Comparison of ENCODE assay signal across 7 cellular contexts in genomic region chr15:88623632-88624031, GRCh38. TPM values are rescaled to one million over a fixed set of nuclear protein-coding genes. Genes with fewer than 3 reads are reported as not detected.
DNase-seq lines count a peak whose midpoint lies in the region; ATAC-seq and TF ChIP-seq lines count a peak whose summit lies in the region.

No MANE protein-coding gene starts in this region.

- H3K14ac ChIP-seq in H9 (ENCODE audit: insufficient read depth, low read length), result no peak overlapping the region

- no peak overlapping the region for H3K4ac ChIP-seq in H9 (ENCODE audit: low read depth, low read length)

- H3K4me1 Mint-ChIP-seq in H9, result peaks cover 47 to 60% of the 10 kb centered on the region in 2 experiments
- peaks cover 35 to 56% of the 10 kb centered on the region in 2 donors for H3K4me1 Mint-ChIP-seq in stimulated activated naive B cell treated with anti-CD40 and anti-IgM and Interleukin-4, amounts not matched to agents 10 μg/mL and 1 μg/mL and 100 μg/mL, for 72 hours

- peaks cover 13% of the 10 kb centered on the region; the same call in 1 of the 2 replicates for H3K4me1 ChIP-seq in H9 (ENCODE audit: insufficient read depth, low read length)
- peaks cover 63% of the 10 kb centered on the region for H3K4me1 ChIP-seq in upper lobe of right lung

- no peak overlapping the region for H3K23ac ChIP-seq in H9 (ENCODE audit: insufficient read length, low read depth, low read length)

- H2BK5ac ChIP-seq in H9 (ENCODE audit: insufficient read length, low read length), result no peak overlapping the region

- no peaks in the 10 kb centered on the region for H3K9me3 Mint-ChIP-seq in H9
- H3K9me3 Mint-ChIP-seq in stimulated activated naive B cell treated with anti-CD40 and anti-IgM and Interleukin-4, amounts not matched to agents 10 μg/mL and 1 μg/mL and 100 μg/mL, for 72 hours, result no peaks in the 10 kb centered on the region

- no peak overlapping the region for H3K56ac ChIP-seq in H9 (ENCODE audit: insufficient read length, low read depth, low read length)

- peaks cover 8% of the 10 kb centered on the region for H4K20me1 ChIP-seq in H9 (ENCODE audit: control insufficient read depth, insufficient read depth, insufficient read length)

- H3K79me2 ChIP-seq in H9 (ENCODE audit: insufficient read depth, low read length), result peaks cover 60% of the 10 kb centered on the region

- H3K27ac Mint-ChIP-seq in H9, result peak overlapping the region in 2 of 3 experiments; percentile 53 to 80; a peak in 3 of 7 replicates
- H3K27ac Mint-ChIP-seq in stimulated activated naive B cell treated with anti-CD40 and anti-IgM and Interleukin-4, amounts not matched to agents 10 μg/mL and 1 μg/mL and 100 μg/mL, for 72 hours, result peak overlapping the region; percentile 99

- no peak overlapping the region for H3K9ac ChIP-seq in H9 (ENCODE audit: extremely low read depth, insufficient read length, low read length)

- H2BK120ac ChIP-seq in H9 (ENCODE audit: low read depth, low read length, poor library complexity, severe bottlenecking), result no peak overlapping the region

- no peak overlapping the region for H3T11ph ChIP-seq in H9 (ENCODE audit: low read length)

- no CpG with 5 or more reads among the region's 3 CpGs for WGBS in H9 (ENCODE audit: extremely low coverage, insufficient read length, low lambda C conversion rate)

- TF ChIP-seq CTCF in H9 (conservative IDR thresholded peaks at IDR 0.05) (no peak), VCaP (conservative IDR thresholded peaks at IDR 0.05) (no peak), foreskin fibroblast (IDR thresholded peaks at IDR 0.05; ENCODE audit: low read depth, low read length) (no peak), upper lobe of right lung (IDR thresholded peaks at IDR 0.05) (no peak)

- H3K18ac ChIP-seq in H9 (ENCODE audit: insufficient read length, low read depth, low read length), result no peak overlapping the region

- no peak for DNase-seq in H9
- DNase-seq in foreskin fibroblast, result no peak
- DNase-seq in stimulated activated naive B cell treated with anti-CD40 and anti-IgM and Interleukin-4, amounts not matched to agents 10 μg/mL and 1 μg/mL and 100 μg/mL, for 72 hours, result no peak
- no peak for DNase-seq in upper lobe of right lung
- DNase-seq in HUDEP-2 (lab: John Stamatoyannopoulos, UW; ENCODE audit: unreplicated experiment in 76 of 76), result no peak

- H3K4me3 ChIP-seq in foreskin fibroblast (ENCODE audit: low read depth in 1 of 2, low read length in 2 of 2) (peak overlapping the region; percentile 82 to 91), upper lobe of right lung (no peak overlapping the region)

- intact Hi-C loops in upper lobe of right lung (cut with DNase I), result no loop called here

- peaks cover 8% of the 10 kb centered on the region for H3K79me1 ChIP-seq in H9 (ENCODE audit: insufficient read depth, low read depth, low read length, poor library complexity, severe bottlenecking)

- no peak overlapping the region for H4K8ac ChIP-seq in H9 (replicated peaks; ENCODE audit: insufficient read length, low read depth, low read length)

- ATAC-seq in stimulated activated naive B cell treated with anti-CD40 and anti-IgM and Interleukin-4, amounts not matched to agents 10 μg/mL and 1 μg/mL and 100 μg/mL, for 72 hours (replicated peaks), result no peak
- no peak for ATAC-seq in upper lobe of right lung
- no peak for ATAC-seq in GM18498 (IDR thresholded peaks at IDR 0.05; ENCODE audit: unreplicated experiment)

- H3K9me3 ChIP-seq in H9 (ENCODE audit: control insufficient read depth, low read depth, low read length) (no peaks in the 10 kb centered on the region), upper lobe of right lung (no peaks in the 10 kb centered on the region)

- H3K23me2 ChIP-seq in H9 (ENCODE audit: insufficient read length, low read depth, low read length, poor library complexity, severe bottlenecking), result peaks cover 13% of the 10 kb centered on the region

- peaks cover 2% of the 10 kb centered on the region for H3K27me3 Mint-ChIP-seq in H9 (ENCODE audit: low read depth)
- peaks cover 5 to 7% of the 10 kb centered on the region in 2 donors for H3K27me3 Mint-ChIP-seq in stimulated activated naive B cell treated with anti-CD40 and anti-IgM and Interleukin-4, amounts not matched to agents 10 μg/mL and 1 μg/mL and 100 μg/mL, for 72 hours

- H4K91ac ChIP-seq in H9 (ENCODE audit: insufficient read length, low read depth, low read length), result no peak overlapping the region

- no peak overlapping the region for H3K27ac ChIP-seq in H9 (ENCODE audit: insufficient read length, low read depth, low read length)
- peak overlapping the region; percentile 88 for H3K27ac ChIP-seq in VCaP
- no peak overlapping the region for H3K27ac ChIP-seq in upper lobe of right lung

- H2AFZ ChIP-seq in H9 (ENCODE audit: low read length), result no peak overlapping the region

- peaks cover 31% of the 10 kb centered on the region for H3K36me3 ChIP-seq in upper lobe of right lung

- peak overlapping the region; percentile 99 for H3K4me2 ChIP-seq in H9 (ENCODE audit: insufficient read depth, insufficient read length, low read length)

- no peak overlapping the region for H2BK15ac ChIP-seq in H9 (ENCODE audit: low read depth, low read length)

- H3K27me3 ChIP-seq in H9 (ENCODE audit: insufficient read depth, low read length) (no peaks in the 10 kb centered on the region), upper lobe of right lung (no peaks in the 10 kb centered on the region)

- no peak overlapping the region for H2BK12ac ChIP-seq in H9 (ENCODE audit: insufficient read length, low read depth, low read length)

- H4K5ac ChIP-seq in H9 (ENCODE audit: insufficient read length, low read depth, low read length), result no peak overlapping the region

- H3K36me3 Mint-ChIP-seq in H9 (ENCODE audit: insufficient read depth in 1 of 3, low read depth in 3 of 3), result peaks cover 11 to 64% (median 60%) of the 10 kb centered on the region in 3 experiments; a peak in 6 of 7 replicates
- peaks cover 42 to 45% of the 10 kb centered on the region in 2 donors for H3K36me3 Mint-ChIP-seq in stimulated activated naive B cell treated with anti-CD40 and anti-IgM and Interleukin-4, amounts not matched to agents 10 μg/mL and 1 μg/mL and 100 μg/mL, for 72 hours

- H2AK5ac ChIP-seq in H9 (ENCODE audit: insufficient read length, low read length), result no peak overlapping the region

- no peak overlapping the region for H2BK20ac ChIP-seq in H9 (ENCODE audit: low read depth, low read length, poor library complexity, severe bottlenecking)

- peak overlapping the region; percentile 59 to 95; a peak in 4 of 5 replicates for H3K4me3 Mint-ChIP-seq in H9
- H3K4me3 Mint-ChIP-seq in stimulated activated naive B cell treated with anti-CD40 and anti-IgM and Interleukin-4, amounts not matched to agents 10 μg/mL and 1 μg/mL and 100 μg/mL, for 72 hours, result peak overlapping the region; percentile 91 to 96

RNA-seq across cellular contexts. Expression of gene AEN, which starts 2.5 kb away (rescaled TPM):
- total RNA-seq in H9 (2021) (132 and 136 TPM in 2 replicates), upper lobe of right lung (34.6 TPM)

RNA-seq across cellular contexts. Expression of gene ISG20, which starts 15.2 kb away (rescaled TPM):
- 4.4 and 7.4 TPM in 2 replicates for total RNA-seq in H9 (2021)
- total RNA-seq in upper lobe of right lung, result 34.9 TPM
